In the genomic region with DNA sequence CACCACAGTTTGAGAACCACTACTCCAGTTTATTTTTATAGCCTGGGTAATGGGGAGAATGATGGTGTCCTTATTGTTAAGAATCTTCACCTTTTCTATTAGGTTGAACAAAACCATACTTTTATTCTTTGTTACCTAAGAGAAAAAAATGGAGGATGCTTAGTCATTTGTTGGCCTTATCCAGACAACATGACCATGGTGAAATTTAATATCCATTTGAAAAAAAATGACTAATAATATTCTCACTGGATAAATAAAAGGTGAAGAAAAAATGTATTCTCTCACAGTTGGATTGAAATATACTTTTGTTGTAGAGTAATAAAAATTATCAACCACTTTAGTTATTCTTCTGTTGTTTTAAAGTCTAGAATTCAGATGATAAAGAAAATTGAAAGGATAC, we compare ENCODE assay signal across 5 cellular contexts.
"Had no signal": no experiment of that assay in that cellular context is flagged by ENCODE, and none has a peak within 500 bp of the region (broad histone marks: within the 10 kb centered on the region; RNA-seq: fewer than 3 reads in every experiment).

No MANE protein-coding gene starts in this region.

- ATAC-seq: GM23338, HepG2 had no signal

- DNase-seq: H9, HCEC 1CT, KBM-7 had no signal

- H3K4me3 ChIP-seq: GM23338 had no signal
